14 cellular contexts compared by ENCODE assay signal in the genomic region with DNA sequence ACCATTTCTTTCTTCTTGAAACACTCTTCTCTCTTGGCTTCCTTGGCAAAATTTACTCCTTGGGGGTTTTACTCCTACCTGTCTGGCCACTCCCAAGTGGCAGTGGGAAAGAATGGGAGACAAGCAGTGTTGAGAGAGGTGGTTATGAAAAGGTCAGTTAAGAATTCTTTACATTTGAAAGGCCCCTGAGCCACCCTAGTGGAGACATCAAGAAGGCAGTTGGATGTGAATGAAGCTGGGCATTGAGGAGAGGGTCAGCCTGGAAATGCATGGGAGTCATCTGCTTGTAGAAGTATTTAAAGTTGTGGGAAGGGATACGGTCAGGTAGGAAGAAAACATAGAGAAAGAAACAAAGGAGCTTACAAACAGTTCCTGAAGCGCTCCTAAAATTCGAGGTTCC. TPM values are rescaled to one million over a fixed set of nuclear protein-coding genes. Genes with fewer than 3 reads are reported as not detected.
DNase-seq lines count a peak whose midpoint lies in the region; ATAC-seq and TF ChIP-seq lines count a peak whose summit lies in the region.
"Had no signal": no experiment of that assay in that cellular context is flagged by ENCODE, and none has a peak within 500 bp of the region (broad histone marks: within the 10 kb centered on the region; RNA-seq: fewer than 3 reads in every experiment).

No MANE protein-coding gene starts in this region.

- H3K4me3 ChIP-seq in PC-9 (no peak overlapping the region), epithelial cell of esophagus (ENCODE audit: low read length) (no peak overlapping the region), smooth muscle cell (no peak overlapping the region)
- H3K4me3 ChIP-seq: adrenal gland, right atrium auricular region had no signal

- H3K27me3 ChIP-seq in PC-9 (ENCODE audit: insufficient read depth, low read depth) (no peaks in the 10 kb centered on the region), smooth muscle cell (ENCODE audit: low read depth) (no peaks in the 10 kb centered on the region)
- H3K27me3 ChIP-seq: adrenal gland, right atrium auricular region had no signal

- no peak overlapping the region for H3K27ac Mint-ChIP-seq in activated CD4-positive, alpha-beta memory T cell treated with anti-CD3 and anti-CD28 coated beads, Interleukin-2, amount 10 ng/mL, durations not matched to agents 7 days and 5 days

- ATAC-seq in omental fat pad (ENCODE audit: low FRiP score), result no peak

- DNase-seq in NCI-H748 (lab: John Stamatoyannopoulos, UW; ENCODE audit: unreplicated experiment) (peak; percentile 16), NCI-H748 treated with DMSO at 0.1 percent for 48 hours (lab: John Stamatoyannopoulos, UW) (no peak), PC-9 (no peak), epithelial cell of esophagus (ENCODE audit: low read depth) (no peak), smooth muscle cell (lab: John Stamatoyannopoulos, UW; ENCODE audit: unreplicated experiment) (no peak), caudate nucleus (lab: John Stamatoyannopoulos, UW) (no peak), omental fat pad (ENCODE audit: low spot score) (no peak)
- no peak for DNase-seq in activated CD4-positive, alpha-beta memory T cell treated with anti-CD3 and anti-CD28 coated beads, Interleukin-2, amount 10 ng/mL, durations not matched to agents 7 days and 5 days
- DNase-seq: activated CD8-positive, alpha-beta memory T cell treated with anti-CD3 and anti-CD28 coated beads, Interleukin-2, amount 50 U/mL, for 48 hours; adrenal gland; effector memory CD4-positive, alpha-beta T cell; hippocampal formation; NCI-H1048 had no signal

- H3K9me3 Mint-ChIP-seq in activated CD4-positive, alpha-beta memory T cell treated with anti-CD3 and anti-CD28 coated beads, Interleukin-2, amount 10 ng/mL, durations not matched to agents 7 days and 5 days, result no peaks in the 10 kb centered on the region

- no peak overlapping the region for H3K4me2 ChIP-seq in PC-9
- no peak overlapping the region for H3K4me2 ChIP-seq in smooth muscle cell

- no peaks in the 10 kb centered on the region for H3K4me1 ChIP-seq in PC-9 (replicated peaks; ENCODE audit: insufficient read depth)
- H3K4me1 ChIP-seq in smooth muscle cell (ENCODE audit: low read depth), result no peaks in the 10 kb centered on the region
- H3K4me1 ChIP-seq: adrenal gland, right atrium auricular region had no signal

- H3K4me3 Mint-ChIP-seq in activated CD4-positive, alpha-beta memory T cell treated with anti-CD3 and anti-CD28 coated beads, Interleukin-2, amount 10 ng/mL, durations not matched to agents 7 days and 5 days, result no peak overlapping the region

- no peak overlapping the region for H3K9ac ChIP-seq in smooth muscle cell (ENCODE audit: low read depth)

- intact Hi-C loops in PC-9 (cut with micrococcal nuclease; ENCODE audit: unreplicated experiment), result no loop called here

- H4K20me1 ChIP-seq in PC-9 (ENCODE audit: insufficient read depth) (no peaks in the 10 kb centered on the region), smooth muscle cell (ENCODE audit: low read depth) (no peaks in the 10 kb centered on the region)

- H3K36me3 ChIP-seq in PC-9 (ENCODE audit: low read depth) (no peaks in the 10 kb centered on the region), smooth muscle cell (ENCODE audit: low read depth) (no peaks in the 10 kb centered on the region)
- H3K36me3 ChIP-seq: adrenal gland, right atrium auricular region had no signal

- WGBS in smooth muscle cell (ENCODE audit: low lambda C conversion rate), result 41% methylated on average over 3 of the region's 3 CpGs

- CTCF ChIA-PET in PC-9 (lab: Charles Lee), result no interaction called here
- CTCF ChIA-PET in activated CD4-positive, alpha-beta memory T cell treated with anti-CD3 and anti-CD28 coated beads, Interleukin-2, amount 10 ng/mL, durations not matched to agents 7 days and 5 days (lab: Charles Lee), result interaction anchor here (0.6 kb wide), 1 partner anchor 1547 kb away, joined by 3 read pairs; no protein-coding TSS in a partner anchor

- H3F3A ChIP-seq in PC-9 (ENCODE audit: insufficient read depth, low read depth) (no peaks in the 10 kb centered on the region), smooth muscle cell (ENCODE audit: low read depth) (no peaks in the 10 kb centered on the region)

- peaks cover 9% of the 10 kb centered on the region for H3K27me3 Mint-ChIP-seq in activated CD4-positive, alpha-beta memory T cell treated with anti-CD3 and anti-CD28 coated beads, Interleukin-2, amount 10 ng/mL, durations not matched to agents 7 days and 5 days

- H2AFZ ChIP-seq in PC-9 (no peak overlapping the region), smooth muscle cell (ENCODE audit: low read depth) (peak overlapping the region; percentile 5)

- TF ChIP-seq CTCF in PC-9 (conservative IDR thresholded peaks at IDR 0.05), result 0 out of 2 replicates have a peak, but pooled peaks have one; percentile 27
- TF ChIP-seq CTCF in epithelial cell of esophagus (IDR thresholded peaks at IDR 0.05; ENCODE audit: insufficient read depth, low read depth, low read length, missing control alignments), result peak; percentile 13
- peak; percentile 8 for TF ChIP-seq CTCF in smooth muscle cell (IDR thresholded peaks at IDR 0.05; ENCODE audit: borderline replicate concordance, insufficient read depth, poor library complexity, severe bottlenecking)
- TF ChIP-seq CTCF in omental fat pad (IDR thresholded peaks at IDR 0.05), result no peak

- H3K36me3 Mint-ChIP-seq in activated CD4-positive, alpha-beta memory T cell treated with anti-CD3 and anti-CD28 coated beads, Interleukin-2, amount 10 ng/mL, durations not matched to agents 7 days and 5 days (ENCODE audit: low read depth), result no peaks in the 10 kb centered on the region

- H3K79me2 ChIP-seq in PC-9 (ENCODE audit: low read depth), result no peaks in the 10 kb centered on the region
- H3K79me2 ChIP-seq in smooth muscle cell (ENCODE audit: low read depth), result no peaks in the 10 kb centered on the region

- H3K9me2 ChIP-seq in PC-9 (ENCODE audit: insufficient read depth), result no peaks in the 10 kb centered on the region

- no peak overlapping the region for H3K27ac ChIP-seq in PC-9
- H3K27ac ChIP-seq in smooth muscle cell (ENCODE audit: low read depth), result no peak overlapping the region
- no peak overlapping the region for H3K27ac ChIP-seq in caudate nucleus (ENCODE audit: low read depth, low read length)
- H3K27ac ChIP-seq: adrenal gland, right atrium auricular region had no signal

- H3K9me3 ChIP-seq in PC-9 (ENCODE audit: insufficient read depth, low read depth), result no peaks in the 10 kb centered on the region
- H3K9me3 ChIP-seq in smooth muscle cell (replicated peaks; ENCODE audit: low read depth), result no peaks in the 10 kb centered on the region
- H3K9me3 ChIP-seq: adrenal gland had no signal

- H3K4me1 Mint-ChIP-seq in activated CD4-positive, alpha-beta memory T cell treated with anti-CD3 and anti-CD28 coated beads, Interleukin-2, amount 10 ng/mL, durations not matched to agents 7 days and 5 days, result peaks cover 4% of the 10 kb centered on the region

- POLR2A ChIA-PET in PC-9 (lab: Charles Lee; ENCODE audit: unreplicated experiment), result no interaction called here
- POLR2A ChIA-PET in activated CD4-positive, alpha-beta memory T cell treated with anti-CD3 and anti-CD28 coated beads, Interleukin-2, amount 10 ng/mL, durations not matched to agents 7 days and 5 days (lab: Charles Lee), result no interaction called here

- no TSS peak for BruUV-seq in PC-9 (replicated peaks; lab: Mats Ljungman, UMichigan)

RNA-seq across cellular contexts. Expression of gene CCNF, which starts 42.3 kb away (rescaled TPM):
- total RNA-seq in PC-9 (2021) (53.4 and 69.0 TPM in 2 replicates), smooth muscle cell (3.6 and 4.9 TPM in 2 replicates), omental fat pad (1 to 10 TPM; 1.3 to 2.9 (median 2.5) TPM)
- 6.6 and 12.8 TPM in 2 replicates for polyA plus RNA-seq in smooth muscle cell
- total RNA-seq in activated CD4-positive, alpha-beta memory T cell treated with anti-CD3 and anti-CD28 coated beads, Interleukin-2, amount 10 ng/mL, durations not matched to agents 7 days and 5 days, result 10 to 100 TPM; 74.5 to 75.8 TPM

RNA-seq across cellular contexts. Expression of gene ABCA3, which starts 46.5 kb away (rescaled TPM):
- 6.2 and 8.0 TPM in 2 replicates for total RNA-seq in PC-9 (2021)
- total RNA-seq in smooth muscle cell, result 0.76 and 2.2 TPM in 2 replicates
- polyA plus RNA-seq in smooth muscle cell, result 1.4 and 1.7 TPM in 2 replicates
- total RNA-seq in omental fat pad, result 10 to 100 TPM in 1 of 4 donors, 1 to 10 TPM in 3; 6.6 to 19.0 (median 8.0) TPM
- 1 to 10 TPM; 8.3 to 8.7 TPM for total RNA-seq in activated CD4-positive, alpha-beta memory T cell treated with anti-CD3 and anti-CD28 coated beads, Interleukin-2, amount 10 ng/mL, durations not matched to agents 7 days and 5 days

Comparison
In these comparisons a context has a peak if more than half of its experiments do, and no peak if none do; other contexts are left out.
1. CTCF ChIP-seq: peak in PC-9 (single experiment), epithelial cell of esophagus (single experiment) and smooth muscle cell (single experiment); none in omental fat pad (0 of 3).